ENCODE assay signal across 17 cellular contexts in genomic region chr1:185406006-185406974, GRCh38.
"Had no signal": no experiment of that assay in that cellular context is flagged by ENCODE, and none has a peak within 500 bp of the region (broad histone marks: within the 10 kb centered on the region; RNA-seq: fewer than 3 reads in every experiment).

No MANE protein-coding gene starts in this region.

- H3K9me3 ChIP-seq: gastrocnemius medialis, transverse colon had no signal

- H3K27me3 ChIP-seq: gastrocnemius medialis, transverse colon had no signal

- ATAC-seq: gastrocnemius medialis, left ventricle myocardium superior, T-cell, WTC11 had no signal

- H3K4me3 Mint-ChIP-seq: activated CD4-positive, alpha-beta T cell treated with anti-CD3 and anti-CD28 coated beads, Interleukin-2, amount 10 ng/mL, durations not matched to agents 24 days and 14 days; activated naive CD4-positive, alpha-beta T cell treated with anti-CD3 and anti-CD28 coated beads, Interleukin-2, amount 10 ng/mL, durations not matched to agents 7 days and 5 days; T-cell; WTC11 had no signal

- H3K27me3 Mint-ChIP-seq: activated CD4-positive, alpha-beta T cell treated with anti-CD3 and anti-CD28 coated beads, Interleukin-2, amount 10 ng/mL, durations not matched to agents 24 days and 14 days; activated naive CD4-positive, alpha-beta T cell treated with anti-CD3 and anti-CD28 coated beads, Interleukin-2, amount 10 ng/mL, durations not matched to agents 7 days and 5 days had no signal

- H3K27ac Mint-ChIP-seq: activated CD4-positive, alpha-beta T cell treated with anti-CD3 and anti-CD28 coated beads, Interleukin-2, amount 10 ng/mL, durations not matched to agents 24 days and 14 days; activated naive CD4-positive, alpha-beta T cell treated with anti-CD3 and anti-CD28 coated beads, Interleukin-2, amount 10 ng/mL, durations not matched to agents 7 days and 5 days; activated T-helper 2 cell treated with anti-CD3 and anti-CD28 coated beads, Interferon-gamma antibody, Interleukin-2, Interleukin-4, amounts not matched to agents 10 μg/mL and 5 μg/mL and 100 μg/mL, durations not matched to agents 14 hours and 24 hours and 36 hours; T-cell; WTC11 had no signal

- H3K4me1 ChIP-seq: gastrocnemius medialis, parathyroid adenoma had no signal

- H3K36me3 ChIP-seq: gastrocnemius medialis, transverse colon had no signal

- H3K4me3 ChIP-seq: coronary artery, gastrocnemius medialis, transverse colon had no signal

- H3K27ac ChIP-seq: coronary artery, gastrocnemius medialis, parathyroid adenoma, transverse colon had no signal

- DNase-seq: activated CD4-positive, alpha-beta T cell treated with anti-CD3 and anti-CD28 coated beads, Interleukin-2, amount 10 ng/mL, durations not matched to agents 24 days and 14 days; activated CD8-positive, alpha-beta memory T cell treated with anti-CD3 and anti-CD28 coated beads for 24 hours; activated naive CD4-positive, alpha-beta T cell treated with anti-CD3 and anti-CD28 coated beads, Interleukin-2, amount 10 ng/mL, durations not matched to agents 7 days and 5 days; activated T-cell treated with anti-CD3 and anti-CD28 coated beads for 4 hours; caudate nucleus; effector CD8-positive, alpha-beta T cell; gastrocnemius medialis; left ventricle myocardium superior; retina; stimulated activated CD4-positive, alpha-beta T cell treated with anti-CD3 and anti-CD28 coated beads, Interleukin-4, amount 100 ng/mL, for 4 hours; substantia nigra; T-cell; transverse colon had no signal
